ENCODE assay signal across 8 cellular contexts in the genomic region with DNA sequence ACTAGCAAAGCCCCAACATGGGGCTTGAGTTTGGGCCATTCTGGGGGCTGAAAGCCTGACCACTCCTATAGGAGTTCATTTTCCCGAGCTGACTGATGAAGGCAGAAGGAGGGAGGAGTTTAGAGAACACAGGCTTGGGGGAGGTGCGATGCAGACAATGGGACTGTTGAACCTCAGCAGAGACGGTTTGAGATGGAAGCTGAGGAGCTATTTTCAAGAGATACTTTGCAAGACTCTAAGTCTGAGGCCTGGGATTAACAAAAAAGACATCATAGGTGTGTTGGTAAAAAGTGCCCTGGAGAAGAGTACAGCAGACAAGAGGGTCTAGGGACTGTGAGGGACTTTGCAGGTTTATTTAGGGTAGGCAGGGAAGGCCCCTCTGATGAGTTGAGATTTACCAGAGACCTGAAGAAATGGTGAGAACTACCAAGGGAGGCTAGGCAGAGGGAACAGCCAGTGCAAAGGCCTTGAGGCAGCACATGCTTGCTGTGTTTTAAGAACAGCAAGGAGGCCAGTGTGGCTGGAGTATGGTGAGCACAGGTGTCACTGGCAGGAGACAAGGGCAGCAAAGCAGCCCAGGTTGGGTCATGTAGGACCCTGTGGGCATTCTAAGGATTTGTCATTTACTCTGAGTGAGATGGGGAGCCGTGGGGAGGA. TPM values are rescaled to one million over a fixed set of nuclear protein-coding genes. Genes with fewer than 3 reads are reported as not detected.
A peak's percentile ranks its signal among the peaks of the same experiment; 100 is the strongest.
DNase-seq lines count a peak whose midpoint lies in the region; ATAC-seq and TF ChIP-seq lines count a peak whose summit lies in the region.

No MANE protein-coding gene starts in this region.

- H3K4me1 Mint-ChIP-seq in activated T-cell treated with anti-CD3 and anti-CD28 coated beads, Interleukin-2, amount 50 U/mL, for 24 hours (ENCODE audit: low read depth): peaks cover 59% of the 10 kb centered on the region
- peaks cover 47 to 81% of the 10 kb centered on the region in 2 donors for H3K4me1 Mint-ChIP-seq in stimulated activated naive B cell treated with anti-CD40 and anti-IgM and Interleukin-4, amounts not matched to agents 10 μg/mL and 1 μg/mL and 100 μg/mL, for 72 hours
- peaks cover 20% of the 10 kb centered on the region for H3K4me1 Mint-ChIP-seq in HFFc6 (ENCODE audit: low read depth)

- no peaks in the 10 kb centered on the region for H3K27me3 Mint-ChIP-seq in activated T-cell treated with anti-CD3 and anti-CD28 coated beads, Interleukin-2, amount 50 U/mL, for 24 hours
- no peaks in the 10 kb centered on the region for H3K27me3 Mint-ChIP-seq in stimulated activated naive B cell treated with anti-CD40 and anti-IgM and Interleukin-4, amounts not matched to agents 10 μg/mL and 1 μg/mL and 100 μg/mL, for 72 hours
- peaks cover 2% of the 10 kb centered on the region for H3K27me3 Mint-ChIP-seq in HFFc6 (ENCODE audit: insufficient read depth)

- DNase-seq in activated T-cell treated with anti-CD3 and anti-CD28 coated beads, Interleukin-2, amount 50 U/mL, for 24 hours: no peak
- no peak for DNase-seq in activated T-cell treated with anti-CD3 and anti-CD28 coated beads, Interleukin-2, amount 50 U/mL, for 1 hour
- DNase-seq in SK-N-DZ (ENCODE audit: low spot score) (peak; percentile 56), iPS DF 19.7 (ENCODE audit: low read depth, low spot score) (peak; percentile 69), NCI-H2171 (lab: John Stamatoyannopoulos, UW) (no peak), HFFc6 (no peak), MV-4-11 (lab: John Stamatoyannopoulos, UW) (no peak)
- no peak for DNase-seq in stimulated activated naive B cell treated with anti-CD40 and anti-IgM and Interleukin-4, amounts not matched to agents 10 μg/mL and 1 μg/mL and 100 μg/mL, for 72 hours

- no peak for ATAC-seq in stimulated activated naive B cell treated with anti-CD40 and anti-IgM and Interleukin-4, amounts not matched to agents 10 μg/mL and 1 μg/mL and 100 μg/mL, for 72 hours (replicated peaks)

- no peak overlapping the region for H3K4me3 Mint-ChIP-seq in activated T-cell treated with anti-CD3 and anti-CD28 coated beads, Interleukin-2, amount 50 U/mL, for 24 hours
- H3K4me3 Mint-ChIP-seq in stimulated activated naive B cell treated with anti-CD40 and anti-IgM and Interleukin-4, amounts not matched to agents 10 μg/mL and 1 μg/mL and 100 μg/mL, for 72 hours: peak overlapping the region; percentile 16 to 75
- no peak overlapping the region for H3K4me3 Mint-ChIP-seq in HFFc6

- H3K36me3 Mint-ChIP-seq in activated T-cell treated with anti-CD3 and anti-CD28 coated beads, Interleukin-2, amount 50 U/mL, for 24 hours (ENCODE audit: low read depth): no peaks in the 10 kb centered on the region
- peaks cover 7 to 15% of the 10 kb centered on the region in 2 donors for H3K36me3 Mint-ChIP-seq in stimulated activated naive B cell treated with anti-CD40 and anti-IgM and Interleukin-4, amounts not matched to agents 10 μg/mL and 1 μg/mL and 100 μg/mL, for 72 hours
- no peaks in the 10 kb centered on the region for H3K36me3 Mint-ChIP-seq in HFFc6 (ENCODE audit: low read depth)

- peak overlapping the region; percentile 34 for H3K27ac Mint-ChIP-seq in activated T-cell treated with anti-CD3 and anti-CD28 coated beads, Interleukin-2, amount 50 U/mL, for 24 hours
- peak overlapping the region; percentile 97 for H3K27ac Mint-ChIP-seq in stimulated activated naive B cell treated with anti-CD40 and anti-IgM and Interleukin-4, amounts not matched to agents 10 μg/mL and 1 μg/mL and 100 μg/mL, for 72 hours
- H3K27ac Mint-ChIP-seq in HFFc6: no peak overlapping the region

- no peak for TF ChIP-seq CTCF in HFFc6 (IDR thresholded peaks at IDR 0.05)

- no peaks in the 10 kb centered on the region for H3K9me3 Mint-ChIP-seq in activated T-cell treated with anti-CD3 and anti-CD28 coated beads, Interleukin-2, amount 50 U/mL, for 24 hours
- H3K9me3 Mint-ChIP-seq in stimulated activated naive B cell treated with anti-CD40 and anti-IgM and Interleukin-4, amounts not matched to agents 10 μg/mL and 1 μg/mL and 100 μg/mL, for 72 hours: peaks cover 0 to 10% of the 10 kb centered on the region in 2 donors
- no peaks in the 10 kb centered on the region for H3K9me3 Mint-ChIP-seq in HFFc6

RNA-seq across cellular contexts. Expression of a gene that starts 31.6 kb away (rescaled TPM):
- polyA plus RNA-seq in SK-N-DZ (2014; cell fraction: cytosol; rRNA removed): 43.7 and 50.5 TPM in 2 replicates
- 25.4 and 55.6 TPM in 2 replicates for polyA plus RNA-seq in SK-N-DZ (2014; cell fraction: nucleus; rRNA removed)
- 100 to 1,000 TPM; 293 to 369 (median 361) TPM for total RNA-seq in HFFc6 (2021; fragmentation: NEBNext Ultra II Directional; extraction: Animal tissue kit (Norgen Biotek cat#: 25700))

Comparison
In these comparisons a context has a peak if more than half of its experiments do, and no peak if none do; other contexts are left out.
1. DNase-seq: peak in SK-N-DZ (single experiment) and iPS DF 19.7 (single experiment); none in activated T-cell treated with anti-CD3 and anti-CD28 coated beads, Interleukin-2, amount 50 U/mL, for 24 hours (single experiment), activated T-cell treated with anti-CD3 and anti-CD28 coated beads, Interleukin-2, amount 50 U/mL, for 1 hour (single experiment), stimulated activated naive B cell treated with anti-CD40 and anti-IgM and Interleukin-4, amounts not matched to agents 10 μg/mL and 1 μg/mL and 100 μg/mL, for 72 hours (single experiment), NCI-H2171 (single experiment), HFFc6 (single experiment) and MV-4-11 (single experiment).
2. H3K4me3 Mint-ChIP-seq: peak in stimulated activated naive B cell treated with anti-CD40 and anti-IgM and Interleukin-4, amounts not matched to agents 10 μg/mL and 1 μg/mL and 100 μg/mL, for 72 hours (2 of 2); none in activated T-cell treated with anti-CD3 and anti-CD28 coated beads, Interleukin-2, amount 50 U/mL, for 24 hours (single experiment) and HFFc6 (single experiment).